In the genomic region with DNA sequence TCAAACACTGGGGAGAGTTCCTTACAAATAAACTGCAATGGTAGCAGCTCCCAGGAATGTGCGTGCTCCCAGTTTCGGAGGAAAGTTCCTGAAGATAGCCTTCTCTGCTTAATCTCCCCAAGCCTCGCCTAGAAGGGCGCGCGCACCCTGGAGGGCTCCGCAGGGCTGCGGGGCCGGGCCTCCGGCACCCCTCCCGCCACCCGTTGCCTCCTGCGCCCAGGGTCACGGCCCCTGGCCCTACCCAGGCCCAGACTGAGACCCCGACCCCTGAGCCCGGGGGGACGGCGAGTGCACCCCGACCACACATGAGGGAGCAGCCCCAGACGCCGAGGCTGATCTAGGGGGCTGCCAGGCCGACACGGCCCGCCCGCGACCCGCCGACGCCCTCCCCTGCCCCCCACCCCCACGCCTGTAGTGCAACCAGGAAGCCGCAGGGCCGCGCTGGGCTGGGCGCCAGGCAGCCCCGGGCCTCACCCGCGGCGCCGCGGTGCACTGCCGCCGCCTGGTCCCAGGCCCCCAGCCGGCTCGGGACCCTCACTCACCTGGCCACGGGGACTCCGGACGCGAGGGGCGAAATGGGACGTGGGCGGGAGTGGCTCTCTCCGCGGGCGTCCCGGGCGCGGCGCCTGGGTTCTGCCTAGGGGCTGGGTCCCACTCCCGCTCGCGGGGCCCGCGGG, we compare ENCODE assay signal across 8 cellular contexts. TPM values are rescaled to one million over a fixed set of nuclear protein-coding genes. Genes with fewer than 3 reads are reported as not detected.
A peak's percentile ranks its signal among the peaks of the same experiment; 100 is the strongest.
DNase-seq lines count a peak whose midpoint lies in the region; ATAC-seq and TF ChIP-seq lines count a peak whose summit lies in the region.

No MANE protein-coding gene starts in this region.

- peak overlapping the region; percentile 88 for H3K4me3 Mint-ChIP-seq in neural crest cell

- H3K4me3 ChIP-seq in fibroblast of lung (replicated peaks in 1 of 4; ENCODE audit: control extremely low read depth in 1 of 4, insufficient read depth in 1 of 4, low read depth in 3 of 4, low read length in 4 of 4) = peak overlapping the region; percentile 73 to 96 (median 94)

- H3K79me2 ChIP-seq in fibroblast of lung (ENCODE audit: control insufficient read depth, insufficient read depth, low read length) = peaks cover 66% of the 10 kb centered on the region

- H3K27ac ChIP-seq in fibroblast of lung (ENCODE audit: insufficient read depth, low read length) = peak overlapping the region; percentile 95

- peaks cover 3% of the 10 kb centered on the region for H3K36me3 ChIP-seq in fibroblast of lung (ENCODE audit: control insufficient read depth, insufficient read depth, low read length)

- H3K9ac ChIP-seq in fibroblast of lung (ENCODE audit: insufficient read depth, low read length) = peak overlapping the region; percentile 94

- peaks cover 19% of the 10 kb centered on the region for H3K4me1 Mint-ChIP-seq in neural crest cell

- no peaks in the 10 kb centered on the region for H3K36me3 Mint-ChIP-seq in neural crest cell (ENCODE audit: low read depth)

- no peaks in the 10 kb centered on the region for H3K27me3 ChIP-seq in fibroblast of lung (ENCODE audit: control insufficient read depth, insufficient read depth, low read length)

- peaks cover 30% of the 10 kb centered on the region for H3K27me3 Mint-ChIP-seq in neural crest cell (ENCODE audit: low read depth)

- H3K4me1 ChIP-seq in fibroblast of lung (ENCODE audit: control insufficient read depth, extremely low read depth, insufficient read depth, low read length) = peaks cover 27% of the 10 kb centered on the region

- H2AFZ ChIP-seq in fibroblast of lung (ENCODE audit: low read length) = no peak overlapping the region

- peak; percentile 27 for ATAC-seq in GM21367 (IDR thresholded peaks at IDR 0.05; ENCODE audit: unreplicated experiment)
- ATAC-seq in HG03571 (IDR thresholded peaks at IDR 0.05; ENCODE audit: unreplicated experiment) = peak; percentile 38

- no peaks in the 10 kb centered on the region for H3K9me3 ChIP-seq in fibroblast of lung (ENCODE audit: control insufficient read depth, insufficient read depth, low read depth, low read length)

- no peaks in the 10 kb centered on the region for H4K20me1 ChIP-seq in fibroblast of lung (ENCODE audit: control insufficient read depth, extremely low read depth, insufficient read depth, low read length)

- H3K9me3 Mint-ChIP-seq in neural crest cell = no peaks in the 10 kb centered on the region

- peak overlapping the region; percentile 80 for H3K4me2 ChIP-seq in fibroblast of lung (ENCODE audit: extremely low read depth, insufficient read depth, low read length)

- H3K27ac Mint-ChIP-seq in neural crest cell (ENCODE audit: unreplicated experiment) = no peak overlapping the region

- DNase-seq in D341Med (ENCODE audit: low spot score) (peak; percentile 57), fibroblast of lung (ENCODE audit: low read depth in 2 of 2) (peak in 1 of 2 donors; percentile 37), neural crest cell (ENCODE audit: low read depth, low spot score) (peak; percentile 11), cortex of kidney (lab: John Stamatoyannopoulos, UW) (no peak), NCI-H2107 (lab: John Stamatoyannopoulos, UW) (no peak)
- peak; percentile 34 for DNase-seq in activated CD4-positive, alpha-beta T cell treated with anti-CD3 and anti-CD28 coated beads, Interleukin-2, amount 50 U/mL, for 1 hour

- TF ChIP-seq CTCF in fibroblast of lung (conservative IDR thresholded peaks at IDR 0.05 in 1 of 2, IDR thresholded peaks at IDR 0.05 in 1 of 2; ENCODE audit: low read depth in 1 of 2, low read length in 2 of 2) = no peak
- TF ChIP-seq CTCF in neural crest cell (conservative IDR thresholded peaks at IDR 0.05) = no peak

RNA-seq across cellular contexts. Expression of gene ANXA11, which starts 0.4 kb away (rescaled TPM):
- 83.7 and 124 TPM in 2 replicates for total RNA-seq in fibroblast of lung
- polyA plus RNA-seq in fibroblast of lung = 206 and 308 TPM in 2 replicates
- polyA plus RNA-seq in fibroblast of lung (2012) = 724 and 1,112 TPM in 2 replicates
- 182 and 357 TPM in 2 replicates for polyA minus RNA-seq in fibroblast of lung (ENCODE audit: low replicate concordance)
- 25.7 and 36.6 TPM in 2 replicates for total RNA-seq in neural crest cell

Comparison
In these comparisons a context has a peak if more than half of its experiments do, and no peak if none do; other contexts are left out.
1. DNase-seq: peak in D341Med (single experiment), activated CD4-positive, alpha-beta T cell treated with anti-CD3 and anti-CD28 coated beads, Interleukin-2, amount 50 U/mL, for 1 hour (single experiment) and neural crest cell (single experiment); none in cortex of kidney (single experiment) and NCI-H2107 (single experiment).